Comparison of ENCODE assay signal across 23 cellular contexts in genomic region chr17:17144061-17144460, GRCh38.
"Had no signal": no experiment of that assay in that cellular context is flagged by ENCODE, and none has a peak within 500 bp of the region (broad histone marks: within the 10 kb centered on the region; RNA-seq: fewer than 3 reads in every experiment).

No MANE protein-coding gene starts in this region.

- FAIRE-seq: pancreas had no signal

- H3K4me1 ChIP-seq: pancreas, right lobe of liver, uterus had no signal

- H3K27ac ChIP-seq: pancreas, psoas muscle, right lobe of liver, tibial nerve, uterus had no signal

- H3K4me2 ChIP-seq: smooth muscle cell had no signal

- H3K36me3 ChIP-seq: uterus had no signal

- H3K9me3 Mint-ChIP-seq: mesothelial cell of epicardium; naive B cell; natural killer cell; nephron progenitor cell; stimulated activated memory B cell treated with anti-CD40 and anti-IgM and Interleukin-4, amounts not matched to agents 10 μg/mL and 1 μg/mL and 100 μg/mL, for 72 hours; stimulated activated naive CD8-positive, alpha-beta T cell treated with anti-CD3 and anti-CD28 coated beads, Interleukin-15, amount 100 ng/mL, for 72 hours; type B pancreatic cell had no signal

- H3K4me3 Mint-ChIP-seq: mesothelial cell of epicardium; naive B cell; natural killer cell; nephron progenitor cell; stimulated activated memory B cell treated with anti-CD40 and anti-IgM and Interleukin-4, amounts not matched to agents 10 μg/mL and 1 μg/mL and 100 μg/mL, for 72 hours; stimulated activated naive CD8-positive, alpha-beta T cell treated with anti-CD3 and anti-CD28 coated beads, Interleukin-15, amount 100 ng/mL, for 72 hours; type B pancreatic cell had no signal

- H3K9me3 ChIP-seq: left ventricle myocardium inferior, pancreas, psoas muscle, right lobe of liver, tibial nerve, uterus had no signal

- H3K4me3 ChIP-seq: left ventricle myocardium inferior, lung, pancreas, psoas muscle, right lobe of liver, smooth muscle cell, tibial nerve, uterus had no signal

- ATAC-seq: natural killer cell; pancreas; right lobe of liver; stimulated activated memory B cell treated with anti-CD40 and anti-IgM and Interleukin-4, amounts not matched to agents 10 μg/mL and 1 μg/mL and 100 μg/mL, for 72 hours; stimulated activated naive CD8-positive, alpha-beta T cell treated with anti-CD3 and anti-CD28 coated beads, Interleukin-15, amount 100 ng/mL, for 72 hours had no signal

- H3K27me3 Mint-ChIP-seq: naive B cell; stimulated activated memory B cell treated with anti-CD40 and anti-IgM and Interleukin-4, amounts not matched to agents 10 μg/mL and 1 μg/mL and 100 μg/mL, for 72 hours; stimulated activated naive CD8-positive, alpha-beta T cell treated with anti-CD3 and anti-CD28 coated beads, Interleukin-15, amount 100 ng/mL, for 72 hours; type B pancreatic cell had no signal

- H3K27ac Mint-ChIP-seq: mesothelial cell of epicardium; natural killer cell; nephron progenitor cell; stimulated activated memory B cell treated with anti-CD40 and anti-IgM and Interleukin-4, amounts not matched to agents 10 μg/mL and 1 μg/mL and 100 μg/mL, for 72 hours; stimulated activated naive CD8-positive, alpha-beta T cell treated with anti-CD3 and anti-CD28 coated beads, Interleukin-15, amount 100 ng/mL, for 72 hours; type B pancreatic cell had no signal

- DNase-seq: islet precursor cell; left ventricle myocardium inferior; mesendoderm; naive B cell; natural killer cell; nephron progenitor cell; stimulated activated CD4-positive, alpha-beta T cell treated with anti-CD3 and anti-CD28 coated beads, Interleukin-1b, Interleukin-23, amount 100 ng/mL, for 48 hours; stimulated activated CD4-positive, alpha-beta T cell treated with anti-CD3 and anti-CD28 coated beads, Interleukin-2, amount 100 ng/mL, for 48 hours; stimulated activated CD4-positive, alpha-beta T cell treated with anti-CD3 and anti-CD28 coated beads, Interleukin-4, amount 100 ng/mL, for 4 hours; stimulated activated CD8-positive, alpha-beta memory T cell treated with anti-CD3 and anti-CD28 coated beads, Interleukin-4, amount 100 ng/mL, for 48 hours; stimulated activated naive CD4-positive, alpha-beta T cell treated with Interleukin-2 at 50 U/mL for 16 hours; stimulated activated naive CD8-positive, alpha-beta T cell treated with anti-CD3 and anti-CD28 coated beads, Interleukin-15, amount 100 ng/mL, for 72 hours; substantia nigra; uterus had no signal

- H3K4me1 Mint-ChIP-seq: mesothelial cell of epicardium had no signal

- H3K27me3 ChIP-seq: pancreas, right lobe of liver, tibial nerve, uterus had no signal
